Comparison of ENCODE assay signal across 17 cellular contexts in the genomic region with DNA sequence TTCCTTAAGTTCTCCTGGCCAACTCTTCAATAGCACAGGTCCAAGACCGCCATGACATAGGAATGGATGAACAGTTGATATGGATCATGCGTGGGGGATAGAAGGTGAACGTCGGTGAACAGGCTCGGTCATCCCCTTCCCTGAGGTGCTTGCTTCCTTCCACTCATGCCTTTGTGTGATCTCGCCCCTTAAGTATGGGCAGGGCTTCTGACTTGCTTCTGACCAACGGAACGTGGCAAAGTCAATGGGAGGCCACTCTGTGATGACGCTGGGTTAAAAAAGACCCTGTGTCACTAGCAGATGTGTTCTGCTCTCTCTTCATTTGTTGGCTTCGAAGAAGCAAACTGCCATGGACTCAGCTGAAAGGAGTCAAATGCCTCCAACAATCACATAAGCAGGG.
"Had no signal": no experiment of that assay in that cellular context is flagged by ENCODE, and none has a peak within 500 bp of the region (broad histone marks: within the 10 kb centered on the region; RNA-seq: fewer than 3 reads in every experiment).

No MANE protein-coding gene starts in this region.

- DNase-seq: heart left ventricle; hypothalamus; immature natural killer cell; left ventricle myocardium inferior; midbrain; naive B cell; natural killer cell; nephron progenitor cell; occipital lobe; right lobe of liver; stimulated activated CD4-positive, alpha-beta T cell treated with anti-CD3 and anti-CD28 coated beads, Interleukin-12 subunit alpha, Interleukin-12 subunit beta, amount 100 ng/mL, for 4 hours; stimulated activated CD4-positive, alpha-beta T cell treated with anti-CD3 and anti-CD28 coated beads, Interleukin-15, amount 100 ng/mL, for 24 hours; stimulated activated CD4-positive, alpha-beta T cell treated with anti-CD3 and anti-CD28 coated beads, Interleukin-2, amount 100 ng/mL, for 24 hours; stimulated activated CD4-positive, alpha-beta T cell treated with anti-CD3 and anti-CD28 coated beads, Interleukin-4, amount 100 ng/mL, for 24 hours; stimulated activated naive CD4-positive, alpha-beta T cell; tibial artery; uterus had no signal
